In genomic region chr10:114311023-114311422, GRCh38 we compare ENCODE assay signal across 1 cellular context.
TF ChIP-seq lines count a peak whose summit lies in the region.

No MANE protein-coding gene starts in this region.

TF ChIP-seq in GM12878, 131 proteins besides CTCF, POLR2A, EP300 and RAD21 (continued from another document):
- TF ChIP-seq, protein P1, sequence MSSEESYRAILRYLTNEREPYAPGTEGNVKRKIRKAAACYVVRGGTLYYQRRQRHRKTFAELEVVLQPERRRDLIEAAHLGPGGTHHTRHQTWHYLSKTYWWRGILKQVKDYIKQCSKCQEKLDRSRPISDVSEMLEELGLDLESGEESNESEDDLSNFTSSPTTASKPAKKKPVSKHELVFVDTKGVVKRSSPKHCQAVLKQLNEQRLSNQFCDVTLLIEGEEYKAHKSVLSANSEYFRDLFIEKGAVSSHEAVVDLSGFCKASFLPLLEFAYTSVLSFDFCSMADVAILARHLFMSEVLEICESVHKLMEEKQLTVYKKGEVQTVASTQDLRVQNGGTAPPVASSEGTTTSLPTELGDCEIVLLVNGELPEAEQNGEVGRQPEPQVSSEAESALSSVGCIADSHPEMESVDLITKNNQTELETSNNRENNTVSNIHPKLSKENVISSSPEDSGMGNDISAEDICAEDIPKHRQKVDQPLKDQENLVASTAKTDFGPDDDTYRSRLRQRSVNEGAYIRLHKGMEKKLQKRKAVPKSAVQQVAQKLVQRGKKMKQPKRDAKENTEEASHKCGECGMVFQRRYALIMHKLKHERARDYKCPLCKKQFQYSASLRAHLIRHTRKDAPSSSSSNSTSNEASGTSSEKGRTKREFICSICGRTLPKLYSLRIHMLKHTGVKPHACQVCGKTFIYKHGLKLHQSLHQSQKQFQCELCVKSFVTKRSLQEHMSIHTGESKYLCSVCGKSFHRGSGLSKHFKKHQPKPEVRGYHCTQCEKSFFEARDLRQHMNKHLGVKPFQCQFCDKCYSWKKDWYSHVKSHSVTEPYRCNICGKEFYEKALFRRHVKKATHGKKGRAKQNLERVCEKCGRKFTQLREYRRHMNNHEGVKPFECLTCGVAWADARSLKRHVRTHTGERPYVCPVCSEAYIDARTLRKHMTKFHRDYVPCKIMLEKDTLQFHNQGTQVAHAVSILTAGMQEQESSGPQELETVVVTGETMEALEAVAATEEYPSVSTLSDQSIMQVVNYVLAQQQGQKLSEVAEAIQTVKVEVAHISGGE (CRISPR knock-in tag; IDR thresholded peaks at IDR 0.05): no peak
